ENCODE assay signal across 1 cellular context in the genomic region with DNA sequence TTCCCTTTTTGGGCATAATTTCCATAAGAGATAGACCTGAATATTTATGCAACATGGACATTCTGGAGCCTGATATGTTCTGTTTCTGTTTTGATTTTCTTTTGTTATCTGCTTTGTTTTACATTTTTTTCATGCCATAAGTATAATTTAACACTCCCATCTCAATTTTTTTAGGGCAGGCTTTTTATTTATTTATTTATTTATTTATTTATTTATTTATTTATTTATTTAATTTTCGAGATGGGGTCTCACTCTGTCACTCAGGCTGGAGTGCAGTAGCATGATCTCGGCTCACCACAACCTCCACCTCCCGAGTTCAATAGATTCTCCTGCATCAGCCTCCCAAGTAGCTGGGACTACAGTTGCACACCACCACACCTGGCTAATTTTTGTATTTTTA.
TF ChIP-seq lines count a peak whose summit lies in the region.

No MANE protein-coding gene starts in this region.

TF ChIP-seq in HEK293, 187 proteins besides CTCF, POLR2A, EP300 and RAD21 (continued from another document):
- TF ChIP-seq, protein P1, sequence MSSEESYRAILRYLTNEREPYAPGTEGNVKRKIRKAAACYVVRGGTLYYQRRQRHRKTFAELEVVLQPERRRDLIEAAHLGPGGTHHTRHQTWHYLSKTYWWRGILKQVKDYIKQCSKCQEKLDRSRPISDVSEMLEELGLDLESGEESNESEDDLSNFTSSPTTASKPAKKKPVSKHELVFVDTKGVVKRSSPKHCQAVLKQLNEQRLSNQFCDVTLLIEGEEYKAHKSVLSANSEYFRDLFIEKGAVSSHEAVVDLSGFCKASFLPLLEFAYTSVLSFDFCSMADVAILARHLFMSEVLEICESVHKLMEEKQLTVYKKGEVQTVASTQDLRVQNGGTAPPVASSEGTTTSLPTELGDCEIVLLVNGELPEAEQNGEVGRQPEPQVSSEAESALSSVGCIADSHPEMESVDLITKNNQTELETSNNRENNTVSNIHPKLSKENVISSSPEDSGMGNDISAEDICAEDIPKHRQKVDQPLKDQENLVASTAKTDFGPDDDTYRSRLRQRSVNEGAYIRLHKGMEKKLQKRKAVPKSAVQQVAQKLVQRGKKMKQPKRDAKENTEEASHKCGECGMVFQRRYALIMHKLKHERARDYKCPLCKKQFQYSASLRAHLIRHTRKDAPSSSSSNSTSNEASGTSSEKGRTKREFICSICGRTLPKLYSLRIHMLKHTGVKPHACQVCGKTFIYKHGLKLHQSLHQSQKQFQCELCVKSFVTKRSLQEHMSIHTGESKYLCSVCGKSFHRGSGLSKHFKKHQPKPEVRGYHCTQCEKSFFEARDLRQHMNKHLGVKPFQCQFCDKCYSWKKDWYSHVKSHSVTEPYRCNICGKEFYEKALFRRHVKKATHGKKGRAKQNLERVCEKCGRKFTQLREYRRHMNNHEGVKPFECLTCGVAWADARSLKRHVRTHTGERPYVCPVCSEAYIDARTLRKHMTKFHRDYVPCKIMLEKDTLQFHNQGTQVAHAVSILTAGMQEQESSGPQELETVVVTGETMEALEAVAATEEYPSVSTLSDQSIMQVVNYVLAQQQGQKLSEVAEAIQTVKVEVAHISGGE (tag by site-specific recombination; conservative IDR thresholded peaks at IDR 0.05; ENCODE audit: low read depth) = peak; percentile 63
